18 cellular contexts compared by ENCODE assay signal in genomic region chr3:28846948-28847527, GRCh38.
"Had no signal": no experiment of that assay in that cellular context is flagged by ENCODE, and none has a peak within 500 bp of the region (broad histone marks: within the 10 kb centered on the region; RNA-seq: fewer than 3 reads in every experiment).

No MANE protein-coding gene starts in this region.

- H3K27me3 ChIP-seq: body of pancreas, cardiac muscle cell, transverse colon, uterus had no signal

- H3K4me1 ChIP-seq: body of pancreas, transverse colon, uterus had no signal

- H3K4me1 Mint-ChIP-seq: activated naive CD4-positive, alpha-beta T cell treated with anti-CD3 and anti-CD28 coated beads, Interleukin-2, amount 50 U/mL, for 24 hours; stimulated activated naive B cell treated with anti-CD40 and anti-IgM and Interleukin-4, amounts not matched to agents 10 μg/mL and 1 μg/mL and 100 μg/mL, for 72 hours had no signal

- H3K36me3 ChIP-seq: cardiac muscle cell, transverse colon, uterus had no signal

- ATAC-seq: body of pancreas; left cardiac atrium; mucosa of descending colon; sciatic nerve; stimulated activated naive B cell treated with anti-CD40 and anti-IgM and Interleukin-4, amounts not matched to agents 10 μg/mL and 1 μg/mL and 100 μg/mL, for 72 hours had no signal

- DNase-seq: activated gamma-delta T cell treated with Interleukin-2 at 50 U/mL for 16 hours; activated T-cell treated with anti-CD3 and anti-CD28 coated beads, Interleukin-2, amount 50 U/mL, for 1 hour; anterior cingulate cortex; body of pancreas; left cardiac atrium; mesenchymal stem cell; mucosa of descending colon; occipital lobe; stimulated activated CD4-positive, alpha-beta T cell treated with anti-CD3 and anti-CD28 coated beads, Interleukin-2, amount 100 ng/mL, for 48 hours; stimulated activated CD8-positive, alpha-beta memory T cell treated with anti-CD3 and anti-CD28 coated beads, Interleukin-4, amount 100 ng/mL, for 48 hours; stimulated activated naive B cell treated with anti-CD40 and anti-IgM and Interleukin-4, amounts not matched to agents 10 μg/mL and 1 μg/mL and 100 μg/mL, for 72 hours; T-helper 9 cell; transverse colon; uterus had no signal

- H3K4me3 ChIP-seq: body of pancreas, cardiac muscle cell, mucosa of descending colon, transverse colon, uterus had no signal

- H3K27ac ChIP-seq: body of pancreas, cardiac muscle cell, transverse colon, uterus had no signal

- H3K9me3 ChIP-seq: body of pancreas, mucosa of descending colon, transverse colon, uterus had no signal

- H3K9me3 Mint-ChIP-seq: neural crest cell; stimulated activated naive B cell treated with anti-CD40 and anti-IgM and Interleukin-4, amounts not matched to agents 10 μg/mL and 1 μg/mL and 100 μg/mL, for 72 hours had no signal

- H3K27ac Mint-ChIP-seq: activated naive CD4-positive, alpha-beta T cell treated with anti-CD3 and anti-CD28 coated beads, Interleukin-2, amount 50 U/mL, for 24 hours; stimulated activated naive B cell treated with anti-CD40 and anti-IgM and Interleukin-4, amounts not matched to agents 10 μg/mL and 1 μg/mL and 100 μg/mL, for 72 hours had no signal

- H3K4me3 Mint-ChIP-seq: activated naive CD4-positive, alpha-beta T cell treated with anti-CD3 and anti-CD28 coated beads, Interleukin-2, amount 50 U/mL, for 24 hours; neural crest cell; stimulated activated naive B cell treated with anti-CD40 and anti-IgM and Interleukin-4, amounts not matched to agents 10 μg/mL and 1 μg/mL and 100 μg/mL, for 72 hours had no signal

- H3K27me3 Mint-ChIP-seq: activated naive CD4-positive, alpha-beta T cell treated with anti-CD3 and anti-CD28 coated beads, Interleukin-2, amount 50 U/mL, for 24 hours; stimulated activated naive B cell treated with anti-CD40 and anti-IgM and Interleukin-4, amounts not matched to agents 10 μg/mL and 1 μg/mL and 100 μg/mL, for 72 hours had no signal

- H3K36me3 Mint-ChIP-seq: activated naive CD4-positive, alpha-beta T cell treated with anti-CD3 and anti-CD28 coated beads, Interleukin-2, amount 50 U/mL, for 24 hours; stimulated activated naive B cell treated with anti-CD40 and anti-IgM and Interleukin-4, amounts not matched to agents 10 μg/mL and 1 μg/mL and 100 μg/mL, for 72 hours had no signal
